In genomic region chr15:51162865-51163762, GRCh38 we compare ENCODE assay signal across 8 cellular contexts.
A peak's percentile ranks its signal among the peaks of the same experiment; 100 is the strongest.
DNase-seq lines count a peak whose midpoint lies in the region; ATAC-seq and TF ChIP-seq lines count a peak whose summit lies in the region.

No MANE protein-coding gene starts in this region.

- no peak for TF ChIP-seq POLR2A in stomach (IDR thresholded peaks at IDR 0.05)

- peaks cover 7% of the 10 kb centered on the region for H3F3A ChIP-seq in neural progenitor cell (ENCODE audit: low read depth)

- peak; percentile 99 for TF ChIP-seq CTCF in neural progenitor cell (IDR thresholded peaks at IDR 0.05)
- peak in 5 of 7 experiments; percentile 84 to 99 (median 91) for TF ChIP-seq CTCF in stomach (IDR thresholded peaks at IDR 0.05)

- peak; percentile 82 for ATAC-seq in GM18868 (IDR thresholded peaks at IDR 0.05; ENCODE audit: unreplicated experiment)

- 1 to 5% (median 5%) methylated on average over 8 of the region's 8 CpGs for WGBS in stomach, 5 donors

- H3K36me3 ChIP-seq in neural progenitor cell, result no peaks in the 10 kb centered on the region
- H3K36me3 ChIP-seq in stomach, result no peaks in the 10 kb centered on the region

- intact Hi-C loops in stomach (cut with DNase I; ENCODE audit: low total_unique reads), result loop anchor here (10.0 kb wide), 1 partner anchor 222 kb away; no protein-coding TSS in a partner anchor

- no peaks in the 10 kb centered on the region for H3K9me3 Mint-ChIP-seq in neural progenitor cell

- H3K27ac ChIP-seq in neural progenitor cell (no peak overlapping the region), stomach (no peak overlapping the region)

- DNase-seq in AG08396 (ENCODE audit: low spot score), result peak; percentile 83
- DNase-seq in HUDEP-2 (lab: John Stamatoyannopoulos, UW; ENCODE audit: unreplicated experiment in 76 of 76), result peak in 58 of 76 experiments; percentile 4 to 70 (median 35)
- peak; percentile 25 for DNase-seq in OCI-M2 (lab: John Stamatoyannopoulos, UW; ENCODE audit: unreplicated experiment)
- peak; percentile 9 to 25 for DNase-seq in activated T-helper 1 cell treated with anti-CD3 and anti-CD28 coated beads, Interleukin-2, amount 50 U/mL, for 16 hours (ENCODE audit: low read depth in 1 of 2, low spot score in 1 of 2)
- DNase-seq in fibroblast of the conjunctiva (ENCODE audit: low read depth), result peak; percentile 51
- DNase-seq in neural progenitor cell (ENCODE audit: low spot score), result peak; percentile 75
- peak; percentile 72 for DNase-seq in stomach

- no peak overlapping the region for H3K27ac Mint-ChIP-seq in neural progenitor cell

- H3K36me3 Mint-ChIP-seq in neural progenitor cell, result no peaks in the 10 kb centered on the region

- no peaks in the 10 kb centered on the region for H3K9me3 ChIP-seq in neural progenitor cell (ENCODE audit: low read depth)
- H3K9me3 ChIP-seq in stomach, result no peaks in the 10 kb centered on the region

- no peaks in the 10 kb centered on the region for H3K79me2 ChIP-seq in neural progenitor cell (ENCODE audit: low read depth)

- peak overlapping the region; percentile 15 for H2AFZ ChIP-seq in neural progenitor cell (replicated peaks)

- H3K4me2 ChIP-seq in neural progenitor cell, result peak overlapping the region; percentile 24

- H3K4me3 ChIP-seq in neural progenitor cell, result no peak overlapping the region
- no peak overlapping the region for H3K4me3 ChIP-seq in stomach

- H3K27me3 ChIP-seq in neural progenitor cell (no peaks in the 10 kb centered on the region), stomach (no peaks in the 10 kb centered on the region)

- no peak overlapping the region for H3K4me3 Mint-ChIP-seq in neural progenitor cell

- peaks cover 11% of the 10 kb centered on the region for H3K4me1 Mint-ChIP-seq in neural progenitor cell

- TF ChIP-seq EP300 in stomach (IDR thresholded peaks at IDR 0.05), result no peak

- H3K27me3 Mint-ChIP-seq in neural progenitor cell (ENCODE audit: insufficient read depth, low read depth), result no peaks in the 10 kb centered on the region

- no peak overlapping the region for H3K9ac ChIP-seq in neural progenitor cell

- H3K4me1 ChIP-seq in neural progenitor cell (peaks cover 8% of the 10 kb centered on the region), stomach (peaks cover 0 to 14% (median 3%) of the 10 kb centered on the region in 4 donors)

- no peaks in the 10 kb centered on the region for H4K20me1 ChIP-seq in neural progenitor cell (ENCODE audit: low read depth)

Comparison
In these comparisons a context has a peak if more than half of its experiments do, and no peak if none do; other contexts are left out.
1. DNase-seq: peak in every context shown above with its lines; median percentile 83 in AG08396; 75 in neural progenitor cell; 72 in stomach; 51 in fibroblast of the conjunctiva; 35 in HUDEP-2; 25 in OCI-M2; 17 in activated T-helper 1 cell treated with anti-CD3 and anti-CD28 coated beads, Interleukin-2, amount 50 U/mL, for 16 hours.